11 cellular contexts compared by ENCODE assay signal in genomic region chr2:29165362-29166236, GRCh38. TPM values are rescaled to one million over a fixed set of nuclear protein-coding genes. Genes with fewer than 3 reads are reported as not detected.
DNase-seq lines count a peak whose midpoint lies in the region; ATAC-seq and TF ChIP-seq lines count a peak whose summit lies in the region.
"Had no signal": no experiment of that assay in that cellular context is flagged by ENCODE, and none has a peak within 500 bp of the region (broad histone marks: within the 10 kb centered on the region; RNA-seq: fewer than 3 reads in every experiment).

No MANE protein-coding gene starts in this region.

- TF ChIP-seq CTCF in CD8-positive, alpha-beta T cell (IDR thresholded peaks at IDR 0.05) = no peak
- TF ChIP-seq CTCF in cardiac fibroblast (IDR thresholded peaks at IDR 0.05; ENCODE audit: low read depth, low read length) = no peak

- no peak overlapping the region for H2AFZ ChIP-seq in neuronal stem cell (ENCODE audit: low read length)

- no peaks in the 10 kb centered on the region for H3K27me3 ChIP-seq in CD8-positive, alpha-beta T cell (ENCODE audit: insufficient read depth, low read length)
- no peaks in the 10 kb centered on the region for H3K27me3 ChIP-seq in neuronal stem cell (ENCODE audit: control insufficient read depth in 3 of 3, insufficient read depth in 3 of 3, low read depth in 1 of 3, low read length in 3 of 3)
- H3K27me3 ChIP-seq: adrenal gland, neutrophil had no signal

- no peak overlapping the region for H3K14ac ChIP-seq in neuronal stem cell (ENCODE audit: low read length)

- H4K8ac ChIP-seq in neuronal stem cell (ENCODE audit: low read depth, low read length) = no peak overlapping the region

- H3K36me3 Mint-ChIP-seq in CD8-positive, alpha-beta T cell = peaks cover 84% of the 10 kb centered on the region
- H3K36me3 Mint-ChIP-seq in naive thymus-derived CD8-positive, alpha-beta T cell = peaks cover 4 to 86% (median 17%) of the 10 kb centered on the region in 3 donors

- no peaks in the 10 kb centered on the region for H3K4me1 Mint-ChIP-seq in CD8-positive, alpha-beta T cell (ENCODE audit: low read depth)
- H3K4me1 Mint-ChIP-seq in naive thymus-derived CD8-positive, alpha-beta T cell = peaks cover 0 to 6% (median 1%) of the 10 kb centered on the region in 4 donors

- peaks cover 10% of the 10 kb centered on the region for H3K36me3 ChIP-seq in CD8-positive, alpha-beta T cell (ENCODE audit: insufficient read depth, low read length)
- H3K36me3 ChIP-seq in neuronal stem cell (replicated peaks in 1 of 2; ENCODE audit: control insufficient read depth in 2 of 2, insufficient read depth in 2 of 2, low read length in 2 of 2) = no peaks in the 10 kb centered on the region
- H3K36me3 ChIP-seq: adrenal gland, neutrophil had no signal

- no peak overlapping the region for H2BK5ac ChIP-seq in neuronal stem cell (ENCODE audit: low read length)

- H2BK15ac ChIP-seq in neuronal stem cell (ENCODE audit: low read length) = no peak overlapping the region

- H2BK12ac ChIP-seq in neuronal stem cell (ENCODE audit: low read length) = no peak overlapping the region

- H3K79me1 ChIP-seq in neuronal stem cell (ENCODE audit: low read depth, low read length) = no peaks in the 10 kb centered on the region

- H3K4me3 Mint-ChIP-seq in CD8-positive, alpha-beta T cell = no peak overlapping the region
- no peak overlapping the region for H3K4me3 Mint-ChIP-seq in naive thymus-derived CD8-positive, alpha-beta T cell

- H3K9ac ChIP-seq in neuronal stem cell (ENCODE audit: low read depth, low read length, poor library complexity) = no peak overlapping the region

- H3K27ac Mint-ChIP-seq in CD8-positive, alpha-beta T cell = peak overlapping the region; percentile 33
- H3K27ac Mint-ChIP-seq in naive thymus-derived CD8-positive, alpha-beta T cell = peak overlapping the region in 7 of 10 donors; percentile 1 to 58 (median 19)

- no peaks in the 10 kb centered on the region for H3K27me3 Mint-ChIP-seq in CD8-positive, alpha-beta T cell (ENCODE audit: low read depth)
- H3K27me3 Mint-ChIP-seq in naive thymus-derived CD8-positive, alpha-beta T cell = no peaks in the 10 kb centered on the region

- no peaks in the 10 kb centered on the region for H3K9me3 Mint-ChIP-seq in CD8-positive, alpha-beta T cell
- no peaks in the 10 kb centered on the region for H3K9me3 Mint-ChIP-seq in naive thymus-derived CD8-positive, alpha-beta T cell

- H3K4ac ChIP-seq in neuronal stem cell (ENCODE audit: low read length) = no peak overlapping the region

- no peak overlapping the region for H4K91ac ChIP-seq in neuronal stem cell (ENCODE audit: low read depth, low read length, poor library complexity)

- no CpG with 5 or more reads among the region's 8 CpGs for WGBS in neuronal stem cell (ENCODE audit: extremely low coverage in 2 of 2, insufficient read length in 2 of 2, insufficient replicate concordance in 1 of 2), 2 donors

- POLR2A ChIA-PET in CD8-positive, alpha-beta T cell (lab: Charles Lee) = interaction anchor here (0.9 kb wide), 1 partner anchor 59 kb away, joined by 4 read pairs; no protein-coding TSS in a partner anchor
- POLR2A ChIA-PET in naive thymus-derived CD8-positive, alpha-beta T cell (lab: Charles Lee) = no interaction called here

- no peak for ATAC-seq in CD8-positive, alpha-beta T cell
- no peak for ATAC-seq in naive thymus-derived CD8-positive, alpha-beta T cell
- ATAC-seq in HG03280 (IDR thresholded peaks at IDR 0.05; ENCODE audit: unreplicated experiment) (no peak), GM19023 (IDR thresholded peaks at IDR 0.05; ENCODE audit: unreplicated experiment) (no peak)

- intact Hi-C loops in CD8-positive, alpha-beta T cell (cut with DNase I, micrococcal nuclease) = no loop called here

- no peak overlapping the region for H3K4me3 ChIP-seq in CD8-positive, alpha-beta T cell (ENCODE audit: low read depth, low read length)
- H3K4me3 ChIP-seq in cardiac fibroblast (replicated peaks in 1 of 2; ENCODE audit: low read depth in 2 of 2, low read length in 2 of 2) = no peak overlapping the region
- H3K4me3 ChIP-seq in neuronal stem cell (ENCODE audit: low read length in 2 of 2) = no peak overlapping the region
- H3K4me3 ChIP-seq: adrenal gland had no signal

- no peak overlapping the region for H3K23ac ChIP-seq in neuronal stem cell (ENCODE audit: low read depth, low read length, poor library complexity)

- no peak overlapping the region for H3K27ac ChIP-seq in CD8-positive, alpha-beta T cell (ENCODE audit: low read depth, low read length)
- H3K27ac ChIP-seq in neuronal stem cell (replicated peaks; ENCODE audit: low read length) = no peak overlapping the region
- H3K27ac ChIP-seq: adrenal gland, neutrophil had no signal

- H3K9me3 ChIP-seq in CD8-positive, alpha-beta T cell (ENCODE audit: low read length) = no peaks in the 10 kb centered on the region
- H3K9me3 ChIP-seq in neuronal stem cell (replicated peaks in 1 of 2; ENCODE audit: control insufficient read depth in 2 of 2, insufficient read depth in 1 of 2, low read depth in 1 of 2, low read length in 2 of 2) = peaks cover 0 to 2% of the 10 kb centered on the region in 2 donors
- H3K9me3 ChIP-seq: adrenal gland, neutrophil had no signal

- CTCF ChIA-PET in CD8-positive, alpha-beta T cell (lab: Charles Lee) = interaction anchor here (1.0 kb wide), 1 partner anchor 209 kb away, joined by 3 read pairs; no protein-coding TSS in a partner anchor

- no peak overlapping the region for H3K18ac ChIP-seq in neuronal stem cell (ENCODE audit: low read length)

- no peak overlapping the region for H2BK120ac ChIP-seq in neuronal stem cell (ENCODE audit: low read depth, low read length)

- DNase-seq in CD8-positive, alpha-beta T cell = no peak
- peak; percentile 86 for DNase-seq in LHCN-M2 (ENCODE audit: low read depth)
- peak; percentile 59 to 81 for DNase-seq in cardiac fibroblast (ENCODE audit: low read depth in 2 of 2)
- no peak for DNase-seq in naive thymus-derived CD8-positive, alpha-beta T cell
- no peak for DNase-seq in putamen (ENCODE audit: low spot score)
- DNase-seq in neuronal stem cell (ENCODE audit: low spot score) = no peak
- DNase-seq: adrenal gland, NCI-H446 had no signal

- H3K4me1 ChIP-seq in CD8-positive, alpha-beta T cell (ENCODE audit: insufficient read depth, low read length) = no peaks in the 10 kb centered on the region
- no peaks in the 10 kb centered on the region for H3K4me1 ChIP-seq in neuronal stem cell (ENCODE audit: control insufficient read depth in 2 of 2, insufficient read depth in 1 of 2, low read depth in 1 of 2, low read length in 2 of 2)
- H3K4me1 ChIP-seq: adrenal gland had no signal

- H3K4me2 ChIP-seq in neuronal stem cell (ENCODE audit: insufficient read depth, low read length, poor library complexity, severe bottlenecking) = no peak overlapping the region

- no peak overlapping the region for H2AK5ac ChIP-seq in neuronal stem cell (ENCODE audit: low read depth, low read length)

RNA-seq across cellular contexts. Expression of gene CLIP4, which starts 50.4 kb away (rescaled TPM):
- total RNA-seq in CD8-positive, alpha-beta T cell = 10 to 100 TPM; 40.4 to 40.7 TPM
- total RNA-seq in LHCN-M2 (2014; rRNA removed) = 31.4 and 38.0 TPM in 2 replicates
- 12.8 TPM for polyA plus RNA-seq in LHCN-M2 (2012)
- 10 to 100 TPM; 56.1 to 59.0 TPM for total RNA-seq in naive thymus-derived CD8-positive, alpha-beta T cell
- polyA plus RNA-seq in naive thymus-derived CD8-positive, alpha-beta T cell = 10 to 100 TPM; 18.7 to 20.6 (median 18.8) TPM
- polyA plus RNA-seq in neuronal stem cell (2013, experiment 1 of 2) = 2.2 TPM
- polyA plus RNA-seq in neuronal stem cell (2013, experiment 2 of 2) = 2.4 TPM

Comparison
In these comparisons a context has a peak if more than half of its experiments do, and no peak if none do; other contexts are left out.
1. DNase-seq: peak in LHCN-M2 (single experiment) and cardiac fibroblast (2 of 2); none in CD8-positive, alpha-beta T cell (0 of 7), naive thymus-derived CD8-positive, alpha-beta T cell (0 of 10), putamen (single experiment) and neuronal stem cell (single experiment).